ENCODE assay signal across 8 cellular contexts in the genomic region with DNA sequence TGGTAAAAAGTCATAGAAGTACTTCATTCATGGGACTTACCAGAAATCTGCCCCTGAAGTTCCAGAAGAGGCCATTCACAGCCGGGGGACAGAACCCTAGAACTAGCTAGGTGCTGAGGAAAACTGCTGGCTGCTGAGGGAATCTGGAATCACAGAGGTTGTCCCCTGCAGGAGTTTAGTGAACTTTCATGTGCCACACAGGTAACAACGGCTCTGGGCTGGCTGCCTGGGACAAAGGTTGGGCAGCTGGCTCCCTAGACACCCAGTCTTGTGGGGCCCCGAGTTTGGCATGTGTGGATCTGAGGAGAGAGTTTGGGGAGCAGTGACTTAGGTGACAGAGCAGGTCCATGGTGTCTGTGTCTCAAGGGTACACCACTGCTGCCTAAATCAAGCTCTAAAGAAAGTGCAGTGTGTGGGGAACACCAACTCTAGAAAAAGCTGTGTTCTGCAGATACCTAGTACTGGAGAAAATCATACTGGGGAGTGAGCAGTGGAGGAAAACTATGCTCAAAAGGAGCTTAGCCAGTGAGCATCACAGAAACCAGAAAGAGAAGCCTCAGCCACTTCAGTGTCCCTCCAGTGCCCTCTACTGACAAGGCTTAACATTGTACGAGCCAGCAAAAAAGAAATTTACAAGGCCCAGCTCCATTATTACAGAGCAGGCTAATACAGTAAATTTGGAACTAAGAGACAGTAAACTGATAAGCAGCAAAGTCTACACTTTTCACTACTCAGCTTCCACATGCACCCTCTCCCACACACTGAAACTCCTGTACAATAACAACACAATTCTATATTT. TPM values are rescaled to one million over a fixed set of nuclear protein-coding genes. Genes with fewer than 3 reads are reported as not detected.
DNase-seq lines count a peak whose midpoint lies in the region; FAIRE-seq and TF ChIP-seq lines count a peak whose summit lies in the region.

No MANE protein-coding gene starts in this region.

- peaks cover 8% of the 10 kb centered on the region for H3K9me3 ChIP-seq in A673 (ENCODE audit: low read depth, low read length, poor library complexity, severe bottlenecking)
- no peaks in the 10 kb centered on the region for H3K9me3 ChIP-seq in vagina

- intact Hi-C loops in A673 (cut with micrococcal nuclease; ENCODE audit: unreplicated experiment): loop anchor here (2.0 kb wide), 2 partner anchors 378 to 540 kb away; a partner anchor contains a TSS
- intact Hi-C loops in vagina (cut with DNase I): no loop called here

- H3K36me3 ChIP-seq in A673 (ENCODE audit: insufficient read depth, low read length, poor library complexity, severe bottlenecking) (no peaks in the 10 kb centered on the region), vagina (no peaks in the 10 kb centered on the region)

- CTCF ChIA-PET in A673 (lab: Charles Lee): interaction anchor here (1.0 to 1.8 kb wide), 4 partner anchors 87 to 762 kb away, joined by 3 to 7 read pairs (median 4); a partner anchor contains a TSS
- CTCF ChIA-PET in GM10248 (lab: Yijun Ruan, JAX): interaction anchor here (1.2 to 2.0 kb wide), 5 partner anchors 8 to 377 kb away, joined by 3 to 7 read pairs (median 5); no protein-coding TSS in a partner anchor

- TF ChIP-seq CTCF in A673 (conservative IDR thresholded peaks at IDR 0.05; ENCODE audit: low read depth, low read length) (peak; percentile 47), GM10248 (IDR thresholded peaks at IDR 0.05; ENCODE audit: control extremely low read depth, extremely low read depth, low read depth, missing control alignments) (peak; percentile 25), fibroblast of mammary gland (conservative IDR thresholded peaks at IDR 0.05; ENCODE audit: control insufficient read depth, insufficient read depth, low read depth, low read length) (peak; percentile 51), vagina (IDR thresholded peaks at IDR 0.05) (no peak)

- no peak overlapping the region for H3K4me3 ChIP-seq in A673 (ENCODE audit: low read depth, low read length, poor library complexity, severe bottlenecking)
- no peak overlapping the region for H3K4me3 ChIP-seq in fibroblast of mammary gland (ENCODE audit: control insufficient read depth, low read depth, low read length)
- H3K4me3 ChIP-seq in vagina: no peak overlapping the region

- BruUV-seq in A673 (replicated peaks; lab: Mats Ljungman, UMichigan): no TSS peak

- H3K4me1 ChIP-seq in A673 (ENCODE audit: insufficient read depth, low read length, poor library complexity, severe bottlenecking) (no peaks in the 10 kb centered on the region), vagina (peaks cover 6% of the 10 kb centered on the region)

- H3K27ac ChIP-seq in A673 (ENCODE audit: low read depth, low read length, poor library complexity, severe bottlenecking) (no peak overlapping the region), vagina (no peak overlapping the region)

- FAIRE-seq in GM12892 (lab: Jason Lieb, UNC): no peak

- POLR2A ChIA-PET in A673 (lab: Charles Lee; ENCODE audit: low non-redundant PET): interaction anchor here (0.7 kb wide), 1 partner anchor 328 kb away, joined by 3 read pairs; no protein-coding TSS in a partner anchor
- POLR2A ChIA-PET in GM10248 (lab: Yijun Ruan, JAX): no interaction called here

- DNase-seq in A673 (ENCODE audit: low spot score): peak; percentile 66
- no peak for DNase-seq in GM10248 (ENCODE audit: extremely low spot score)
- DNase-seq in NCI-H460 (ENCODE audit: extremely low read depth, low read depth): peak; percentile 12
- DNase-seq in fibroblast of mammary gland (ENCODE audit: low read depth): peak; percentile 21
- no peak for DNase-seq in SHP77 treated with DMSO at 0.1 percent for 48 hours (lab: John Stamatoyannopoulos, UW)
- DNase-seq in vagina (ENCODE audit: extremely low spot score in 2 of 2): no peak
- no peak for DNase-seq in HK-2 (ENCODE audit: unreplicated experiment)
- no peak for DNase-seq in GM12892 (ENCODE audit: insufficient read length)

- H3K27me3 ChIP-seq in A673 (replicated peaks; ENCODE audit: insufficient read depth, low read depth, low read length, poor library complexity): no peaks in the 10 kb centered on the region
- no peaks in the 10 kb centered on the region for H3K27me3 ChIP-seq in vagina

- TF ChIP-seq POLR2A in vagina (IDR thresholded peaks at IDR 0.05) (no peak), GM12892 (IDR thresholded peaks at IDR 0.05; ENCODE audit: low read depth, low read length) (no peak)

RNA-seq across cellular contexts. Expression of a gene that starts 15.2 kb away (rescaled TPM):
- total RNA-seq in A673 (2021): 2.5 and 4.6 TPM in 2 replicates
- total RNA-seq in NCI-H460 (2014; rRNA removed; shearing (Covaris generic)): 0.92 and 1.1 TPM in 2 replicates
- 0.16 and 1.9 TPM in 2 replicates for polyA plus RNA-seq in NCI-H460 (2014; cell fraction: nucleus; rRNA removed)
- total RNA-seq in vagina: 7.4 TPM
- 1.3 TPM for polyA plus RNA-seq in GM12892 (2012; ENCODE audit: missing spikeins)

Comparison
In these comparisons a context has a peak if more than half of its experiments do, and no peak if none do; other contexts are left out.
1. DNase-seq: peak in A673 (single experiment), NCI-H460 (single experiment) and fibroblast of mammary gland (single experiment); none in GM10248 (single experiment), SHP77 treated with DMSO at 0.1 percent for 48 hours (single experiment), vagina (0 of 2), HK-2 (single experiment) and GM12892 (single experiment).
2. CTCF ChIP-seq: peak in A673 (single experiment), GM10248 (single experiment) and fibroblast of mammary gland (single experiment); none in vagina (0 of 3).